Comparison of ENCODE assay signal across 8 cellular contexts in the genomic region with DNA sequence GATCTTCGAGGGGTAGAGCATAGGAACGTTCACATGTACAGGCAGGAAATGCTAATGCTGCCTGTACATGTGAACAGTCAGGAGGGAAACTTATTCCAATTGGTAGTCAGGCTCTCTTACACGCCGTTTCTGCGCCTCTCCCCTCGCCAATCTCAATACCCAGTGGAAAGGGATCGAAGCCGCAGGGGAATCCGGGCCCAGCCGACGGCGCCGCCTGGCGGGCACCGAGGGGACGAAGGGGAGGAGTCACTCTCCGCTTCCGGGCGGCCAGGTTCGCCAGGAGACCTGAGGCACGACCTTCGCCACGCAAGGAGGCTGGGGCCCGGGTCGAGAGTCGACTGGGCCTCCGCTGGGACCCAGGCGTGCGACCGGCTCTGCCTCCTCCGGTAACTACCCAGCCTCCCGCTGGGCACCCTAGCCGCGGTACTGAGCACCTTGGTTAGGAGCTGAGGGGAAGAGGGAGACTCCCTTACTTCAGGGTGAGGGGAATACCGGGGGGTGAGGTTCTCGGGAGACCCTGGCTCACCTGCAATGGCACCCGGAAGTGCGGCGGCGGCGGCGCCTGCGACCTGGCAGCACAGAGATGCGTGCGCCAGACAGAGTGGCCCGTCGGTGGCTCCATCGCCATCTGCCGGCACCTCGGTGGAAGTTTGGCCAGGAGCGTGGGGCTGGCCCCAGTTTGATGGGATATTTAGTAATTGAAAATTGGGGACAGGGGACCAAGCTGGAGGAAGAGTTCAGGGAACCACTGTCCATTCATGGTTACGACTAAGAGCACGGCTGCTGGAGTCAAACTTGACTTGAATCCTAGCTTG. TPM values are rescaled to one million over a fixed set of nuclear protein-coding genes. Genes with fewer than 3 reads are reported as not detected.
DNase-seq lines count a peak whose midpoint lies in the region; TF ChIP-seq lines count a peak whose summit lies in the region.

A gene (minus strand): TSS at position 557 of the 815 bp plus-strand sequence. CDS start 1,026 bp downstream, outside the sequence.

- H3K4me1 Mint-ChIP-seq in neural progenitor cell: peaks cover 16% of the 10 kb centered on the region

- peak within 1 kb of the TSS; percentile 83 for H2AFZ ChIP-seq in neural progenitor cell (replicated peaks)

- H3K4me2 ChIP-seq in neural progenitor cell: peak within 1 kb of the TSS; percentile 80

- no peaks in the 10 kb centered on the region for H3K9me3 Mint-ChIP-seq in neural progenitor cell

- DNase-seq in ELR (ENCODE audit: low read depth) (peak; percentile 86), GOT3 (lab: John Stamatoyannopoulos, UW) (peak; percentile 38), LNCaP clone FGC (ENCODE audit: low read depth) (peak; percentile 68), SHP77 (lab: John Stamatoyannopoulos, UW) (peak; percentile 60 to 81), activated gamma-delta T cell (lab: John Stamatoyannopoulos, UW) (peak; percentile 75), foreskin fibroblast (peak; percentile 76 to 94), neural progenitor cell (ENCODE audit: low spot score) (peak; percentile 93)

- peaks cover 8% of the 10 kb centered on the region for H3K79me2 ChIP-seq in neural progenitor cell (ENCODE audit: low read depth)

- peak within 1 kb of the TSS; percentile 92 for H3K27ac Mint-ChIP-seq in neural progenitor cell

- peak within 1 kb of the TSS; percentile 88 for H3K27ac ChIP-seq in neural progenitor cell

- no peaks in the 10 kb centered on the region for H3K4me1 ChIP-seq in neural progenitor cell

- peak within 1 kb of the TSS; percentile 90 for H3K4me3 Mint-ChIP-seq in neural progenitor cell

- peak; percentile 95 for TF ChIP-seq CTCF in LNCaP clone FGC (IDR thresholded peaks at IDR 0.05; ENCODE audit: control insufficient read depth, extremely low read depth, insufficient read depth)
- peak; percentile 70 for TF ChIP-seq CTCF in foreskin fibroblast (IDR thresholded peaks at IDR 0.05; ENCODE audit: low read depth, low read length)
- TF ChIP-seq CTCF in neural progenitor cell (IDR thresholded peaks at IDR 0.05): peak; percentile 60
- TF ChIP-seq CTCF in subcutaneous adipose tissue (IDR thresholded peaks at IDR 0.05; ENCODE audit: low read depth): no peak

- peak within 1 kb of the TSS; percentile 79 for H3K9ac ChIP-seq in neural progenitor cell

- no peaks in the 10 kb centered on the region for H3K27me3 ChIP-seq in neural progenitor cell

- no peaks in the 10 kb centered on the region for H3K9me3 ChIP-seq in neural progenitor cell (ENCODE audit: low read depth)

- H3F3A ChIP-seq in neural progenitor cell (ENCODE audit: low read depth): peaks cover 6% of the 10 kb centered on the region

- H4K20me1 ChIP-seq in neural progenitor cell (ENCODE audit: low read depth): no peaks in the 10 kb centered on the region

- H3K4me3 ChIP-seq in LNCaP clone FGC (ENCODE audit: low read depth, low read length) (peak within 1 kb of the TSS; percentile 81), foreskin fibroblast (ENCODE audit: low read depth in 1 of 2, low read length in 2 of 2) (peak within 1 kb of the TSS; percentile 92 to 99), neural progenitor cell (peak within 1 kb of the TSS; percentile 84)

- H3K36me3 ChIP-seq in neural progenitor cell: no peaks in the 10 kb centered on the region

- peaks cover 21% of the 10 kb centered on the region for H3K36me3 Mint-ChIP-seq in neural progenitor cell

- H3K27me3 Mint-ChIP-seq in neural progenitor cell (ENCODE audit: insufficient read depth, low read depth): no peaks in the 10 kb centered on the region

RNA-seq across cellular contexts. Expression of the gene that starts here (rescaled TPM):
- total RNA-seq in neural progenitor cell (ENCODE audit: low replicate concordance): 12.3 and 21.6 TPM in 2 replicates
- 10 to 100 TPM in 3 of 4 donors, 1 to 10 TPM in 1; 6.5 to 17.9 (median 11.7) TPM for total RNA-seq in subcutaneous adipose tissue

Comparison
In these comparisons a context has a peak if more than half of its experiments do, and no peak if none do; other contexts are left out.
1. Peak in every context shown above with its lines: DNase-seq, H3K4me3 ChIP-seq and H3K27ac ChIP-seq.
2. DNase-seq: peak in every context shown above with its lines; median percentile 93 in neural progenitor cell; 86 in ELR; 85 in foreskin fibroblast; 75 in activated gamma-delta T cell; 70 in SHP77; 68 in LNCaP clone FGC; 38 in GOT3.